8 cellular contexts compared by ENCODE assay signal in the genomic region with DNA sequence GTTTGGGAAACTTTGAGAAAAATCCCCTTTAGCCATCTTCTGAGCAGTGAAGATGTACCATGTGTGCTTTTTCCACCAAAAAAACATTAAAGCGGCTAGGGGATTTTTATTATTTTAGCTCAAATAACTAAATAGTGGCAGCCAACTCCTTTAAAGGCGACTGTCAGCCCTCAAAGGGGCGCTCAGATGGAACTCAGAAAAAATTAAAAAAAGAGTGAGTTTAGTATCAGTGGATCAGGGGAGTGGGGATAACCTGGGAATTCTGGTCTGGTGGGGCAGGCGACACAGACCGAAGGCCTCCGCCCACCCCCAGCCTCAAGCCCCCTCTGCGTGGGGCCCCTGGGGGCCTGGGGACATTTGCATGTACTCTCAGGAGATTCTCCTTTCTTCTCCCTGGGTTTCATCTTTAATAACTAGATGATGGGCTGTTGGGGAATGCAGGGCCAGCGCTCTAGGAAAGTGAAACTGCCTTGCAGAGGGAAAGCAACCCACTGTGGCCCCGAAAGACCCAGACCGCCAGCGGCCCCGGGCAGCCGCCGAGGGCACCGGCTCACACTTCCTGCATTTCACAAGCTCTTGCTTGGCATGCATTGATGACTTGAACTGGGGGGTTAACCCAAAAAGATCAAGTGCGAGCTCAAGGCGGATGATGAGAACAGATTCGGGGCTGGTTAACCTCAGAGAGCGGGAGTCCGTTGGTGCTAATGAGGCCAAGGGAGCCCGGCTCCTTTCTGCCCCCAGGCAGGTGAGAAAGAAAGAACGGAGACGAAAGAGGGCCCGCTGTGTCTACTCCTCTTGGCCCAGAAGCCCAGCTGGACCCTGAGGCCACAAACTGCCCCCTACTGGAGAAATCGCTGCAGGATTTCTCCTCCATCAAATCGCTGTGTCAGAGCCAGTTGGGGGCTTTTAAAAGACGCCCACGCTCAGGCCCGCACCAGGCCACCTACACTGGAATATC.
DNase-seq lines count a peak whose midpoint lies in the region; ATAC-seq and TF ChIP-seq lines count a peak whose summit lies in the region.

No MANE protein-coding gene starts in this region.

- TF ChIP-seq CTCF in AG09309 (IDR thresholded peaks at IDR 0.05; ENCODE audit: control insufficient read depth, insufficient read depth, low read depth, low read length, missing control alignments) = peak; percentile 41
- TF ChIP-seq CTCF in fibroblast of pulmonary artery (IDR thresholded peaks at IDR 0.05; ENCODE audit: low read length, missing control alignments) = peak; percentile 31

- peak overlapping the region in 19 of 21 experiments; percentile 13 to 89 (median 61) for H3K27ac ChIP-seq in skin epidermis

- DNase-seq in AG09309 (ENCODE audit: low read depth) (no peak), GM19238 (ENCODE audit: insufficient read length, low spot score) (peak; percentile 32), fibroblast of pulmonary artery (ENCODE audit: low read depth) (no peak), superior temporal gyrus (ENCODE audit: extremely low spot score) (no peak), glomerular visceral epithelial cell (ENCODE audit: extremely low spot score) (no peak)
- DNase-seq in activated CD4-positive, alpha-beta T cell treated with anti-CD3 and anti-CD28 coated beads, Interleukin-2, amount 50 U/mL, for 48 hours = peak; percentile 53 to 63

- H3K4me3 ChIP-seq in AG09309 (ENCODE audit: control insufficient read depth, low read depth, low read length) (peak overlapping the region; percentile 30), fibroblast of pulmonary artery (replicated peaks; ENCODE audit: low read depth, low read length) (peak overlapping the region; percentile 43), skin epidermis (peak overlapping the region; percentile 16 to 39 (median 21))

- peak; percentile 35 for ATAC-seq in HG03378 (IDR thresholded peaks at IDR 0.05; ENCODE audit: unreplicated experiment)

Comparison
In these comparisons a context has a peak if more than half of its experiments do, and no peak if none do; other contexts are left out.
1. DNase-seq: peak in GM19238 (single experiment) and activated CD4-positive, alpha-beta T cell treated with anti-CD3 and anti-CD28 coated beads, Interleukin-2, amount 50 U/mL, for 48 hours (2 of 2); none in AG09309 (single experiment), fibroblast of pulmonary artery (single experiment), superior temporal gyrus (single experiment) and glomerular visceral epithelial cell (single experiment).
2. Peak in every context shown above with its lines, with median percentiles within 50 percentile points of each other: H3K4me3 ChIP-seq.